ENCODE assay signal across 25 cellular contexts in genomic region chr20:9550283-9550682, GRCh38. TPM values are rescaled to one million over a fixed set of nuclear protein-coding genes. Genes with fewer than 3 reads are reported as not detected.
DNase-seq lines count a peak whose midpoint lies in the region; ATAC-seq and TF ChIP-seq lines count a peak whose summit lies in the region.
"Had no signal": no experiment of that assay in that cellular context is flagged by ENCODE, and none has a peak within 500 bp of the region (broad histone marks: within the 10 kb centered on the region; RNA-seq: fewer than 3 reads in every experiment).

No MANE protein-coding gene starts in this region.

- H2AK5ac ChIP-seq in H9 (ENCODE audit: insufficient read length, low read length) = no peak overlapping the region

- CTCF ChIA-PET in HEK293 (lab: Yijun Ruan, JAX) = no interaction called here

- H2BK12ac ChIP-seq in H9 (ENCODE audit: insufficient read length, low read depth, low read length) = no peak overlapping the region

- H3K18ac ChIP-seq in H9 (ENCODE audit: insufficient read length, low read depth, low read length) = no peak overlapping the region

- H4K5ac ChIP-seq in H9 (ENCODE audit: insufficient read length, low read depth, low read length) = no peak overlapping the region

- no peak overlapping the region for H3T11ph ChIP-seq in H9 (ENCODE audit: low read length)

- no peaks in the 10 kb centered on the region for H4K20me1 ChIP-seq in H9 (ENCODE audit: control insufficient read depth, insufficient read depth, insufficient read length)
- H4K20me1 ChIP-seq: BLaER1 had no signal

- H3K36me3 ChIP-seq in HEK293 (ENCODE audit: control insufficient read depth in 2 of 2, insufficient read depth in 1 of 2, low read length in 2 of 2) = no peaks in the 10 kb centered on the region
- H3K36me3 ChIP-seq: BE2C, BLaER1 had no signal

- no peaks in the 10 kb centered on the region; the same call in 1 of the 2 replicates for H3K4me1 ChIP-seq in H9 (ENCODE audit: insufficient read depth, low read length)
- no peaks in the 10 kb centered on the region for H3K4me1 ChIP-seq in HEK293 (ENCODE audit: control insufficient read depth, insufficient read depth, low read length)
- H3K4me1 ChIP-seq: BLaER1 had no signal

- TF ChIP-seq CTCF in H9 (conservative IDR thresholded peaks at IDR 0.05) (no peak), HEK293 (tag by site-specific recombination; IDR thresholded peaks at IDR 0.05) (no peak)

- no peak overlapping the region for H4K8ac ChIP-seq in H9 (replicated peaks; ENCODE audit: insufficient read length, low read depth, low read length)

- no peaks in the 10 kb centered on the region; a peak in 1 of 7 replicates for H3K36me3 Mint-ChIP-seq in H9 (ENCODE audit: insufficient read depth in 1 of 3, low read depth in 3 of 3)
- no peaks in the 10 kb centered on the region for H3K36me3 Mint-ChIP-seq in effector memory CD8-positive, alpha-beta T cell (ENCODE audit: insufficient read depth)
- H3K36me3 Mint-ChIP-seq: CD14-positive monocyte; CD4-positive, alpha-beta memory T cell; CD4-positive, CD25-positive, alpha-beta regulatory T cell; CD8-positive, alpha-beta memory T cell had no signal

- H3K9me3 Mint-ChIP-seq in H9 = no peaks in the 10 kb centered on the region
- peaks cover 0 to 4% of the 10 kb centered on the region in 2 donors for H3K9me3 Mint-ChIP-seq in effector memory CD8-positive, alpha-beta T cell

- H3K79me2 ChIP-seq in H9 (ENCODE audit: insufficient read depth, low read length) = no peaks in the 10 kb centered on the region

- no peak overlapping the region for H3K14ac ChIP-seq in H9 (ENCODE audit: insufficient read depth, low read length)

- no CpG with 5 or more reads among the region's 1 CpG for WGBS in H9 (ENCODE audit: extremely low coverage, insufficient read length, low lambda C conversion rate)

- peaks cover 3% of the 10 kb centered on the region for H3K23me2 ChIP-seq in H9 (ENCODE audit: insufficient read length, low read depth, low read length, poor library complexity, severe bottlenecking)

- no peak overlapping the region for H2BK20ac ChIP-seq in H9 (ENCODE audit: low read depth, low read length, poor library complexity, severe bottlenecking)

- H2BK120ac ChIP-seq in H9 (ENCODE audit: low read depth, low read length, poor library complexity, severe bottlenecking) = no peak overlapping the region

- no peak overlapping the region for H3K56ac ChIP-seq in H9 (ENCODE audit: insufficient read length, low read depth, low read length)

- no peak overlapping the region for H3K4me2 ChIP-seq in H9 (ENCODE audit: insufficient read depth, insufficient read length, low read length)
- H3K4me2 ChIP-seq: BLaER1 had no signal

- no peaks in the 10 kb centered on the region for H3K27me3 ChIP-seq in H9 (ENCODE audit: insufficient read depth, low read length)
- H3K27me3 ChIP-seq: BE2C, BLaER1 had no signal

- H3K4me3 ChIP-seq in HEK293 (ENCODE audit: low read depth, low read length) = no peak overlapping the region
- H3K4me3 ChIP-seq: BLaER1, GM12878 had no signal

- no peak overlapping the region for H2AFZ ChIP-seq in H9 (ENCODE audit: low read length)

- peaks cover 6 to 8% of the 10 kb centered on the region in 2 experiments for H3K4me1 Mint-ChIP-seq in H9
- H3K4me1 Mint-ChIP-seq in effector memory CD8-positive, alpha-beta T cell (ENCODE audit: low read depth in 2 of 2) = no peaks in the 10 kb centered on the region
- H3K4me1 Mint-ChIP-seq: CD4-positive, alpha-beta memory T cell; CD4-positive, CD25-positive, alpha-beta regulatory T cell; CD8-positive, alpha-beta memory T cell had no signal

- H3K27ac ChIP-seq in H9 (ENCODE audit: insufficient read length, low read depth, low read length) (no peak overlapping the region), HEK293 (ENCODE audit: extremely low read depth, low read depth, low read length) (no peak overlapping the region)
- H3K27ac ChIP-seq: BLaER1 had no signal

- no peak overlapping the region for H3K4ac ChIP-seq in H9 (ENCODE audit: low read depth, low read length)

- no peak overlapping the region for H3K27ac Mint-ChIP-seq in H9
- H3K27ac Mint-ChIP-seq in effector memory CD8-positive, alpha-beta T cell = no peak overlapping the region
- H3K27ac Mint-ChIP-seq: CD4-positive, alpha-beta memory T cell; CD4-positive, CD25-positive, alpha-beta regulatory T cell; CD8-positive, alpha-beta memory T cell had no signal

- ATAC-seq in effector memory CD8-positive, alpha-beta T cell (replicated peaks) = no peak
- ATAC-seq: GM12878 had no signal

- H3K23ac ChIP-seq in H9 (ENCODE audit: insufficient read length, low read depth, low read length) = no peak overlapping the region

- peaks cover 3% of the 10 kb centered on the region; the same call in 1 of the 2 replicates for H3K27me3 Mint-ChIP-seq in H9 (ENCODE audit: low read depth)
- H3K27me3 Mint-ChIP-seq in effector memory CD8-positive, alpha-beta T cell = no peaks in the 10 kb centered on the region
- H3K27me3 Mint-ChIP-seq: CD4-positive, alpha-beta memory T cell; CD4-positive, CD25-positive, alpha-beta regulatory T cell; CD8-positive, alpha-beta memory T cell had no signal

- peak overlapping the region; percentile 65; the same call in 1 of the 2 replicates for H2BK15ac ChIP-seq in H9 (ENCODE audit: low read depth, low read length)

- POLR2A ChIA-PET in HEK293 (lab: Yijun Ruan, JAX) = no interaction called here

- no peaks in the 10 kb centered on the region for H3K79me1 ChIP-seq in H9 (ENCODE audit: insufficient read depth, low read depth, low read length, poor library complexity, severe bottlenecking)

- no peaks in the 10 kb centered on the region for H3K9me3 ChIP-seq in H9 (ENCODE audit: control insufficient read depth, low read depth, low read length)
- no peaks in the 10 kb centered on the region for H3K9me3 ChIP-seq in HEK293 (ENCODE audit: control insufficient read depth, insufficient read depth, low read depth, low read length)
- H3K9me3 ChIP-seq: BE2C, BLaER1 had no signal

- no peak overlapping the region for H4K91ac ChIP-seq in H9 (ENCODE audit: insufficient read length, low read depth, low read length)

- no peak overlapping the region for H3K4me3 Mint-ChIP-seq in H9
- H3K4me3 Mint-ChIP-seq in effector memory CD8-positive, alpha-beta T cell = no peak overlapping the region
- H3K4me3 Mint-ChIP-seq: CD14-positive monocyte; CD4-positive, alpha-beta memory T cell; CD4-positive, CD25-positive, alpha-beta regulatory T cell; CD8-positive, alpha-beta memory T cell had no signal

- no peak overlapping the region for H3K9ac ChIP-seq in H9 (ENCODE audit: extremely low read depth, insufficient read length, low read length)
- H3K9ac ChIP-seq: BLaER1 had no signal

- DNase-seq in H9 (no peak), putamen (ENCODE audit: low spot score) (peak; percentile 64), islet precursor cell (no peak)
- no peak for DNase-seq in activated CD4-positive, alpha-beta T cell treated with anti-CD3 and anti-CD28 coated beads, Interleukin-2, amount 50 U/mL, for 4 hours
- DNase-seq in effector memory CD8-positive, alpha-beta T cell = no peak
- DNase-seq: 8988T; ACHN; BE2C; C1 segment of cervical spinal cord; CD4-positive, alpha-beta memory T cell; CD4-positive, CD25-positive, alpha-beta regulatory T cell; CD8-positive, alpha-beta memory T cell; DMS 273 treated with DMSO at 0.1 percent for 48 hours; DMS153; DMS53; DND-41; EL; GDM1 had no signal

- H2BK5ac ChIP-seq in H9 (ENCODE audit: insufficient read length, low read length) = no peak overlapping the region

TF ChIP-seq in HEK293, 187 proteins besides CTCF, POLR2A, EP300 and RAD21:
- peak; percentile 53 for TF ChIP-seq EGR2 (tag by site-specific recombination; IDR thresholded peaks at IDR 0.05; ENCODE audit: low read depth)
- TF ChIP-seq, protein P1, sequence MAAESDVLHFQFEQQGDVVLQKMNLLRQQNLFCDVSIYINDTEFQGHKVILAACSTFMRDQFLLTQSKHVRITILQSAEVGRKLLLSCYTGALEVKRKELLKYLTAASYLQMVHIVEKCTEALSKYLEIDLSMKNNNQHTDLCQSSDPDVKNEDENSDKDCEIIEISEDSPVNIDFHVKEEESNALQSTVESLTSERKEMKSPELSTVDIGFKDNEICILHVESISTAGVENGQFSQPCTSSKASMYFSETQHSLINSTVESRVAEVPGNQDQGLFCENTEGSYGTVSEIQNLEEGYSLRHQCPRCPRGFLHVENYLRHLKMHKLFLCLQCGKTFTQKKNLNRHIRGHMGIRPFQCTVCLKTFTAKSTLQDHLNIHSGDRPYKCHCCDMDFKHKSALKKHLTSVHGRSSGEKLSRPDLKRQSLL (tag by site-specific recombination; IDR thresholded peaks at IDR 0.05) = no peak

RNA-seq across cellular contexts. Expression of gene LAMP5, which starts 35.9 kb away (rescaled TPM):
- total RNA-seq in H9 (2021) = 0.35 and 0.42 TPM in 2 replicates
- total RNA-seq: A673; CD4-positive, alpha-beta memory T cell; CD4-positive, CD25-positive, alpha-beta regulatory T cell; CD8-positive, alpha-beta memory T cell; Daoy; G401 had no signal
